Comparison of ENCODE assay signal across 8 cellular contexts in the genomic region with DNA sequence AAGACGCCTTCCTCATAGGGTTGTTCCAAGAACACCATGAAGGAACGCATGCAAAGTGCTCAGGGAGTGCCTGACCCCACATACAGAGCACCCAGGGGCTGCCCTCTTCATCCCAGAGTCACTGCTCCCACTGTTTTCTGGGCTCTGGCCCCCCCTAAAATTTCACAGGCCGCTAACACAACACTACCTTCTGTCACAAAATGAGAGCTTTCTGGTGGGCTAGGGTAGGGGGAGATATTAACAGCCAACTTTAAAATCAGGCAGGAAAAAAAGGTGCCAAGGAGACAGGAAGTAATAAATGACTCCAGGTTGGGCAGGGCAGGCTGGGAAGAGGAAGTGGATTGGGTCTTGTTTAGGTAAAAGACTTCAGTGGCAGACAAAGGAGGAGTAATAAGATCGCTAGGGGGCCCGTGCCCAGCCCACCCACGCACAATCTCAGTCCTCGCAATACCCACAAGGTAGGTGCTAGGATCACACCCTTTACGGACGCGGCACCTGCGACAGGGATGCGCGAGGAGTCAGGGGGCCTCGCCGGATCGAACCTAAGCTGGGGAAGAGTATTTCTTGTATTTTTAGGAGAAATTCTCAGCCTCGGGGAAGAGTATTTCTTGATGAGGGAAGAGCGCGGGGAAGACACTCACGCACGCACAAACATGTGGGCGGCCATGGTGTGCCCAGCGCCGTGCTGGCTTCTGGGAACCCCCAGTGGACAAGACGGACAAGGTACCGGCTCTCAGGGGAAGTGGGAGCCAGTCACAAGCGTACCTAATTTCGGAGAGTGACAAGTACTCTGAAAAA. TPM values are rescaled to one million over a fixed set of nuclear protein-coding genes. Genes with fewer than 3 reads are reported as not detected.
DNase-seq lines count a peak whose midpoint lies in the region; ATAC-seq and TF ChIP-seq lines count a peak whose summit lies in the region.

No MANE protein-coding gene starts in this region.

- ATAC-seq in left cardiac atrium (no peak), HG02870 (IDR thresholded peaks at IDR 0.05; ENCODE audit: unreplicated experiment) (no peak)

- H3K27ac Mint-ChIP-seq in activated T-helper 1 cell treated with anti-CD3 and anti-CD28 coated beads, Interleukin-12 subunit alpha, Interleukin-12 subunit beta, Interleukin-2, Interleukin-4 antibody, amounts not matched to agents 30 ng/mL and 10 ng/mL and 1 ng/mL, durations not matched to agents 14 hours and 24 hours and 36 hours = peak overlapping the region; percentile 93

- H3K27me3 ChIP-seq in cardiac muscle cell (no peaks in the 10 kb centered on the region), hepatocyte (no peaks in the 10 kb centered on the region), spleen (replicated peaks in 1 of 7) (no peaks in the 10 kb centered on the region)

- H3K4me1 ChIP-seq in cardiac muscle cell (ENCODE audit: low read depth) = peaks cover 13% of the 10 kb centered on the region
- H3K4me1 ChIP-seq in hepatocyte (ENCODE audit: insufficient read depth) = peaks cover 32% of the 10 kb centered on the region
- peaks cover 8 to 48% (median 31%) of the 10 kb centered on the region in 6 donors for H3K4me1 ChIP-seq in spleen

- no peaks in the 10 kb centered on the region for H3K36me3 ChIP-seq in cardiac muscle cell
- no peaks in the 10 kb centered on the region for H3K36me3 ChIP-seq in hepatocyte (replicated peaks; ENCODE audit: insufficient read depth, low read depth)
- H3K36me3 ChIP-seq in spleen = peaks cover 0 to 7% (median 0%) of the 10 kb centered on the region in 6 donors

- H3K9me3 ChIP-seq in cardiac muscle cell (ENCODE audit: low read depth) (no peaks in the 10 kb centered on the region), hepatocyte (ENCODE audit: low read depth) (no peaks in the 10 kb centered on the region), spleen (no peaks in the 10 kb centered on the region)

- TF ChIP-seq CTCF in cardiac muscle cell (IDR thresholded peaks at IDR 0.05; ENCODE audit: low read depth, low read length) = no peak
- TF ChIP-seq CTCF in hepatocyte (IDR thresholded peaks at IDR 0.05; ENCODE audit: poor library complexity) = no peak
- no peak for TF ChIP-seq CTCF in spleen (IDR thresholded peaks at IDR 0.05 in 8 of 11, conservative IDR thresholded peaks at IDR 0.05 in 3 of 11)

- H3K9me3 Mint-ChIP-seq in activated T-helper 1 cell treated with anti-CD3 and anti-CD28 coated beads, Interleukin-12 subunit alpha, Interleukin-12 subunit beta, Interleukin-2, Interleukin-4 antibody, amounts not matched to agents 30 ng/mL and 10 ng/mL and 1 ng/mL, durations not matched to agents 14 hours and 24 hours and 36 hours = no peaks in the 10 kb centered on the region

- H2AFZ ChIP-seq in hepatocyte = peak overlapping the region; percentile 88

- H3K4me1 Mint-ChIP-seq in activated T-helper 1 cell treated with anti-CD3 and anti-CD28 coated beads, Interleukin-12 subunit alpha, Interleukin-12 subunit beta, Interleukin-2, Interleukin-4 antibody, amounts not matched to agents 30 ng/mL and 10 ng/mL and 1 ng/mL, durations not matched to agents 14 hours and 24 hours and 36 hours (ENCODE audit: low read depth) = peaks cover 35% of the 10 kb centered on the region

- H3K4me3 Mint-ChIP-seq in activated T-helper 1 cell treated with anti-CD3 and anti-CD28 coated beads, Interleukin-12 subunit alpha, Interleukin-12 subunit beta, Interleukin-2, Interleukin-4 antibody, amounts not matched to agents 30 ng/mL and 10 ng/mL and 1 ng/mL, durations not matched to agents 14 hours and 24 hours and 36 hours = peak overlapping the region; percentile 86

- H3K4me3 ChIP-seq in cardiac muscle cell (peak overlapping the region; percentile 87), hepatocyte (peak overlapping the region; percentile 14), spleen (peak overlapping the region in 7 of 8 donors; percentile 81 to 96 (median 84))

- no peak for TF ChIP-seq POLR2A in spleen (IDR thresholded peaks at IDR 0.05)

- H3K36me3 Mint-ChIP-seq in activated T-helper 1 cell treated with anti-CD3 and anti-CD28 coated beads, Interleukin-12 subunit alpha, Interleukin-12 subunit beta, Interleukin-2, Interleukin-4 antibody, amounts not matched to agents 30 ng/mL and 10 ng/mL and 1 ng/mL, durations not matched to agents 14 hours and 24 hours and 36 hours (ENCODE audit: low read depth) = peaks cover 15% of the 10 kb centered on the region

- 63% methylated on average over 28 of the region's 28 CpGs for WGBS in hepatocyte (ENCODE audit: low lambda C conversion rate, missing lambda C conversion rate)
- 41 to 59% (median 46%) methylated on average over 28 of the region's 28 CpGs for WGBS in spleen, 5 donors

- peaks cover 39% of the 10 kb centered on the region for H3K79me2 ChIP-seq in hepatocyte

- peak overlapping the region; percentile 78 for H3K4me2 ChIP-seq in hepatocyte

- H3K27me3 Mint-ChIP-seq in activated T-helper 1 cell treated with anti-CD3 and anti-CD28 coated beads, Interleukin-12 subunit alpha, Interleukin-12 subunit beta, Interleukin-2, Interleukin-4 antibody, amounts not matched to agents 30 ng/mL and 10 ng/mL and 1 ng/mL, durations not matched to agents 14 hours and 24 hours and 36 hours (ENCODE audit: insufficient read depth) = no peaks in the 10 kb centered on the region

- H3K9me2 ChIP-seq in hepatocyte (replicated peaks; ENCODE audit: insufficient read depth) = no peaks in the 10 kb centered on the region

- DNase-seq in cardiac muscle cell (ENCODE audit: low read depth in 1 of 2, low spot score in 1 of 2) (no peak), left cardiac atrium (no peak), hepatocyte (ENCODE audit: low spot score) (no peak), spleen (peak; percentile 87), AG08395 (ENCODE audit: low spot score) (no peak), GOT3 (lab: John Stamatoyannopoulos, UW) (no peak)
- no peak for DNase-seq in activated T-helper 1 cell treated with anti-CD3 and anti-CD28 coated beads, Interleukin-12 subunit alpha, Interleukin-12 subunit beta, Interleukin-2, Interleukin-4 antibody, amounts not matched to agents 30 ng/mL and 10 ng/mL and 1 ng/mL, durations not matched to agents 14 hours and 24 hours and 36 hours (ENCODE audit: low spot score)

- H4K20me1 ChIP-seq in hepatocyte (ENCODE audit: insufficient read depth, poor library complexity, severe bottlenecking) = no peaks in the 10 kb centered on the region

- intact Hi-C loops in left cardiac atrium (cut with DNase I) (loop anchor here in 1 of 2 donors (5.0 kb wide), 1 partner anchor 37 kb away; no protein-coding TSS in a partner anchor), spleen (cut with DNase I; ENCODE audit: low total_unique reads) (no loop called here)
- intact Hi-C loops in activated T-helper 1 cell treated with anti-CD3 and anti-CD28 coated beads, Interleukin-12 subunit alpha, Interleukin-12 subunit beta, Interleukin-2, Interleukin-4 antibody, amounts not matched to agents 30 ng/mL and 10 ng/mL and 1 ng/mL, durations not matched to agents 14 hours and 24 hours and 36 hours (cut with micrococcal nuclease) = loop anchor here (1.0 to 2.0 kb wide), 2 partner anchors 9 to 40 kb away; no protein-coding TSS in a partner anchor

- H3K27ac ChIP-seq in cardiac muscle cell (peak overlapping the region; percentile 73), hepatocyte (peak overlapping the region; percentile 88), spleen (peak overlapping the region; percentile 58 to 93 (median 88))

RNA-seq across cellular contexts. Expression of a gene that starts 0.9 kb away (rescaled TPM):
- total RNA-seq in cardiac muscle cell (104 and 240 TPM in 2 replicates), left cardiac atrium (10 to 100 TPM; 20.9 to 23.5 TPM), hepatocyte (65.7 and 94.2 TPM in 2 replicates), spleen (100 to 1,000 TPM in 2 of 7 donors, 10 to 100 TPM in 5; 42.2 to 127 (median 64.6) TPM)
- polyA plus RNA-seq in cardiac muscle cell (227 and 323 TPM in 2 replicates), hepatocyte (193 and 289 TPM in 2 replicates), spleen (100 to 1,000 TPM in 1 of 3 donors, 10 to 100 TPM in 2; 13.0 to 205 (median 22.7) TPM)
- 30.7 and 38.6 TPM in 2 replicates for total RNA-seq in activated T-helper 1 cell treated with anti-CD3 and anti-CD28 coated beads, Interleukin-12 subunit alpha, Interleukin-12 subunit beta, Interleukin-2, Interleukin-4 antibody, amounts not matched to agents 30 ng/mL and 10 ng/mL and 1 ng/mL, durations not matched to agents 14 hours and 24 hours and 36 hours

RNA-seq across cellular contexts. Expression of a gene that starts 24.1 kb away (rescaled TPM):
- total RNA-seq in cardiac muscle cell (0.21 TPM in 1 of 2 replicates, not detected in the other), left cardiac atrium (under 1 TPM in 1 of 2 donors, not detected in 1; 0.29 TPM), hepatocyte (14.4 and 14.9 TPM in 2 replicates), spleen (1 to 10 TPM in 1 of 7 donors, under 1 TPM in 1, not detected in 5; 0.79 to 1.4 TPM)
- polyA plus RNA-seq in cardiac muscle cell (0.45 TPM in 1 of 2 replicates, not detected in the other), hepatocyte (41.8 and 71.5 TPM in 2 replicates), spleen (1 to 10 TPM in 2 of 3 donors, under 1 TPM in 1; 0.35 to 2.7 (median 2.4) TPM)
- not detected in 2 replicates for total RNA-seq in activated T-helper 1 cell treated with anti-CD3 and anti-CD28 coated beads, Interleukin-12 subunit alpha, Interleukin-12 subunit beta, Interleukin-2, Interleukin-4 antibody, amounts not matched to agents 30 ng/mL and 10 ng/mL and 1 ng/mL, durations not matched to agents 14 hours and 24 hours and 36 hours

Comparison
In these comparisons a context has a peak if more than half of its experiments do, and no peak if none do; other contexts are left out.
1. H3K4me3 ChIP-seq: peak in every context shown above with its lines; median percentile 87 in cardiac muscle cell; 84 in spleen; 14 in hepatocyte.